In genomic region chr2:138732651-138733050, GRCh38 we compare ENCODE assay signal across 29 cellular contexts. TPM values are rescaled to one million over a fixed set of nuclear protein-coding genes. Genes with fewer than 3 reads are reported as not detected.
"Had no signal": no experiment of that assay in that cellular context is flagged by ENCODE, and none has a peak within 500 bp of the region (broad histone marks: within the 10 kb centered on the region; RNA-seq: fewer than 3 reads in every experiment).

No MANE protein-coding gene starts in this region.

- H3K4me1 ChIP-seq: stomach, suprapubic skin, testis, thyroid gland, tibial artery, tibial nerve, transverse colon, upper lobe of left lung, upper lobe of right lung, uterus, vagina had no signal

- H3K4me3 ChIP-seq: stomach, suprapubic skin, testis, thoracic aorta, thyroid gland, tibial artery, tibial nerve, transverse colon, upper lobe of left lung, upper lobe of right lung, uterus, vagina had no signal

- H3K27ac ChIP-seq: stomach, suprapubic skin, testis, thoracic aorta, thyroid gland, tibial artery, tibial nerve, transverse colon, upper lobe of left lung, upper lobe of right lung, uterus, vagina had no signal

- FAIRE-seq: urothelium cell line had no signal

- ATAC-seq: stimulated activated effector memory CD8-positive, alpha-beta T cell treated with anti-CD3 and anti-CD28 coated beads, Interleukin-12 subunit alpha, Interleukin-12 subunit beta, amount 100 ng/mL, for 72 hours; stimulated activated memory B cell treated with anti-CD40 and anti-IgM and Interleukin-4, amounts not matched to agents 10 μg/mL and 1 μg/mL and 100 μg/mL, for 72 hours; stimulated activated naive B cell treated with anti-CD40 and anti-IgM and Interleukin-4, amounts not matched to agents 10 μg/mL and 1 μg/mL and 100 μg/mL, for 72 hours; stimulated activated naive CD8-positive, alpha-beta T cell treated with anti-CD3 and anti-CD28 coated beads, Interleukin-15, amount 100 ng/mL, for 72 hours; stimulated activated naive CD8-positive, alpha-beta T cell treated with anti-CD3 and anti-CD28 coated beads, Interleukin-15, Interleukin-2, amounts not matched to agents 100 U/mL and 50 U/mL, for 24 hours; upper lobe of right lung had no signal

- H3K9me3 ChIP-seq: testis, thoracic aorta, thyroid gland, transverse colon, upper lobe of right lung, uterus, vagina had no signal

- H3K36me3 ChIP-seq: stomach, suprapubic skin, thoracic aorta, thyroid gland, tibial artery, tibial nerve, transverse colon, upper lobe of left lung, upper lobe of right lung, uterus, vagina had no signal

- DNase-seq: stimulated activated CD4-positive, alpha-beta T cell treated with anti-CD3 and anti-CD28 coated beads, Interleukin-2, amount 100 ng/mL, for 48 hours; stimulated activated CD4-positive, alpha-beta T cell treated with anti-CD3 and anti-CD28 coated beads, Interleukin-4, amount 100 ng/mL, for 1 hour; stimulated activated CD4-positive, alpha-beta T cell treated with anti-CD3 and anti-CD28 coated beads, Interleukin-4, amount 100 ng/mL, for 24 hours; stimulated activated CD8-positive, alpha-beta memory T cell treated with anti-CD3 and anti-CD28 coated beads, Interleukin-4, amount 100 ng/mL, for 48 hours; stimulated activated naive B cell treated with anti-CD40 and anti-IgM and Interleukin-4, amounts not matched to agents 10 μg/mL and 1 μg/mL and 100 μg/mL, for 72 hours; stimulated activated naive CD4-positive, alpha-beta T cell; stimulated activated naive CD4-positive, alpha-beta T cell treated with Interleukin-2 at 50 U/mL for 16 hours; stimulated activated naive CD8-positive, alpha-beta T cell treated with anti-CD3 and anti-CD28 coated beads, Interleukin-15, amount 100 ng/mL, for 72 hours; stimulated activated naive CD8-positive, alpha-beta T cell treated with anti-CD3 and anti-CD28 coated beads, Interleukin-15, Interleukin-2, amounts not matched to agents 100 U/mL and 50 U/mL, for 24 hours; stomach; substantia nigra; testis; thyroid gland; tibial artery; transverse colon; trophoblast cell; upper lobe of left lung; upper lobe of right lung; uterus had no signal

- H3K27me3 ChIP-seq: stomach, testis, thyroid gland, tibial artery, tibial nerve, transverse colon, upper lobe of left lung, upper lobe of right lung, uterus, vagina had no signal

RNA-seq across cellular contexts. Expression of gene NXPH2, which starts 47.5 kb away (rescaled TPM):
- total RNA-seq: subcutaneous adipose tissue, suprapubic skin, testis, thoracic aorta, thyroid gland, tibial nerve, transverse colon, upper lobe of left lung, upper lobe of right lung, ureter, vagina had no signal
- polyA plus RNA-seq: stomach, urinary bladder had no signal
